In the genomic region with DNA sequence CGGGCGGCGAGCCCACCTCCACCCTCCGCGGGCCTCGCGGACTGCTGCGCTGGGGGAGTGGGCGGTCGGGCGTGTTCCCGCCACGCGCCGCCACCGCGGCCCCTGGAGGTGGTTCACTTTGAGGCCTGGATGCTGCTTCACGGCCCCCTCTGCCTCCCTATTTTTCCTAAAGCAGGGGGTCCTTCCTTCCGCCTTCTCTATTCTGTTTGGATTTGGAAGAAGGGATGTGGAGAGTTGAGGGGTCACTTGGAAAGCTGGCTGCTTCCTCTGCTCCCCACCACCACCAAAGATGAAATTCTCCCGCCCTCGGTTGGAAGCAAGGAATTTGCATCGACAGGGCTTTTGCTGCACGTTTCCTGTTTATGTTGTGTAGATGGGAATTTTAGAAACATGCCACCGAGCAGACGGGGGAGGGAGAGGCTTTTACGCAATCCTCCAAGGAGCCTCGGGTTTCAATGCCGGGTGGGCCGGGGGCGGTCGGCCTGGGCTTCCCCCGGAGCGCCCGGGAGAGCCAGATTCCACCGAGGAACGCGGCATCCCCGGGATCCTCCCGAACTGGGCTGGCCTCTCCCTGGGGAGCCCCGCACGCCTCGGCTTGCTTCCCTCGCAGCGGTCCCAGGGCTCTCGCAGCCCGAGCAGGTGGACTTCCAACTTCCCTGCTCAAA, we compare ENCODE assay signal across 1 cellular context.
TF ChIP-seq lines count a peak whose summit lies in the region.

No MANE protein-coding gene starts in this region.

TF ChIP-seq in HEK293, 187 proteins besides CTCF, POLR2A, EP300 and RAD21 (continued from another document and continues in another):
- TF ChIP-seq, protein P1, sequence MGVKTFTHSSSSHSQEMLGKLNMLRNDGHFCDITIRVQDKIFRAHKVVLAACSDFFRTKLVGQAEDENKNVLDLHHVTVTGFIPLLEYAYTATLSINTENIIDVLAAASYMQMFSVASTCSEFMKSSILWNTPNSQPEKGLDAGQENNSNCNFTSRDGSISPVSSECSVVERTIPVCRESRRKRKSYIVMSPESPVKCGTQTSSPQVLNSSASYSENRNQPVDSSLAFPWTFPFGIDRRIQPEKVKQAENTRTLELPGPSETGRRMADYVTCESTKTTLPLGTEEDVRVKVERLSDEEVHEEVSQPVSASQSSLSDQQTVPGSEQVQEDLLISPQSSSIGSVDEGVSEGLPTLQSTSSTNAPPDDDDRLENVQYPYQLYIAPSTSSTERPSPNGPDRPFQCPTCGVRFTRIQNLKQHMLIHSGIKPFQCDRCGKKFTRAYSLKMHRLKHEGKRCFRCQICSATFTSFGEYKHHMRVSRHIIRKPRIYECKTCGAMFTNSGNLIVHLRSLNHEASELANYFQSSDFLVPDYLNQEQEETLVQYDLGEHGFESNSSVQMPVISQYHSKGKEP (tag by site-specific recombination; IDR thresholded peaks at IDR 0.05), result no peak
- TF ChIP-seq ZNF341 (tag by site-specific recombination; IDR thresholded peaks at IDR 0.05; ENCODE audit: low read depth) (peak; percentile 53), ZNF558 (tag by site-specific recombination; IDR thresholded peaks at IDR 0.05) (no peak), ZNF664 (tag by site-specific recombination; IDR thresholded peaks at IDR 0.05) (no peak), ZBTB17 (tag by site-specific recombination; IDR thresholded peaks at IDR 0.05) (peak; percentile 45), ZIC2 (tag by site-specific recombination; IDR thresholded peaks at IDR 0.05) (peak; percentile 36), ZNF518A (tag by site-specific recombination; conservative IDR thresholded peaks at IDR 0.05; ENCODE audit: low read depth) (no peak), EGR2 (tag by site-specific recombination; IDR thresholded peaks at IDR 0.05; ENCODE audit: low read depth) (0 out of 2 replicates have a peak, but pooled peaks have one; percentile 5), ZFHX2 (tag by site-specific recombination; conservative IDR thresholded peaks at IDR 0.05) (peak; percentile 89), ZNF112 (tag by site-specific recombination; IDR thresholded peaks at IDR 0.05) (no peak), ZNF175 (tag by site-specific recombination; IDR thresholded peaks at IDR 0.05) (no peak), ZNF133 (tag by site-specific recombination; IDR thresholded peaks at IDR 0.05) (no peak), PRDM6 (tag by site-specific recombination; IDR thresholded peaks at IDR 0.05) (no peak), REPIN1 (tag by site-specific recombination; IDR thresholded peaks at IDR 0.05; ENCODE audit: low read depth) (no peak), ZNF16 (tag by site-specific recombination; IDR thresholded peaks at IDR 0.05; ENCODE audit: low read depth) (no peak), ZNF19 (tag by site-specific recombination; IDR thresholded peaks at IDR 0.05; ENCODE audit: low read depth) (no peak), ZNF169 (tag by site-specific recombination; IDR thresholded peaks at IDR 0.05) (no peak), ZNF394 (tag by site-specific recombination; IDR thresholded peaks at IDR 0.05; ENCODE audit: borderline replicate concordance) (no peak), ZNF311 (tag by site-specific recombination; IDR thresholded peaks at IDR 0.05; ENCODE audit: borderline replicate concordance) (no peak), ZNF571 (tag by site-specific recombination; IDR thresholded peaks at IDR 0.05) (no peak), ZNF184 (tag by site-specific recombination; IDR thresholded peaks at IDR 0.05) (no peak), ZBTB21 (tag by site-specific recombination; IDR thresholded peaks at IDR 0.05) (no peak), KLF10 (tag by site-specific recombination; IDR thresholded peaks at IDR 0.05) (peak; percentile 39; the same call in 1 of the 2 replicates), PATZ1 (tag by site-specific recombination; IDR thresholded peaks at IDR 0.05) (peak; percentile 51), IKZF3 (tag by site-specific recombination; IDR thresholded peaks at IDR 0.05) (peak; percentile 61), ZNF148 (tag by site-specific recombination; IDR thresholded peaks at IDR 0.05; ENCODE audit: borderline replicate concordance) (no peak), ZNF530 (tag by site-specific recombination; IDR thresholded peaks at IDR 0.05; ENCODE audit: low read depth) (no peak), ZNF514 (tag by site-specific recombination; IDR thresholded peaks at IDR 0.05) (no peak), ZNF37A (tag by site-specific recombination; IDR thresholded peaks at IDR 0.05) (no peak)
- TF ChIP-seq, protein P2, sequence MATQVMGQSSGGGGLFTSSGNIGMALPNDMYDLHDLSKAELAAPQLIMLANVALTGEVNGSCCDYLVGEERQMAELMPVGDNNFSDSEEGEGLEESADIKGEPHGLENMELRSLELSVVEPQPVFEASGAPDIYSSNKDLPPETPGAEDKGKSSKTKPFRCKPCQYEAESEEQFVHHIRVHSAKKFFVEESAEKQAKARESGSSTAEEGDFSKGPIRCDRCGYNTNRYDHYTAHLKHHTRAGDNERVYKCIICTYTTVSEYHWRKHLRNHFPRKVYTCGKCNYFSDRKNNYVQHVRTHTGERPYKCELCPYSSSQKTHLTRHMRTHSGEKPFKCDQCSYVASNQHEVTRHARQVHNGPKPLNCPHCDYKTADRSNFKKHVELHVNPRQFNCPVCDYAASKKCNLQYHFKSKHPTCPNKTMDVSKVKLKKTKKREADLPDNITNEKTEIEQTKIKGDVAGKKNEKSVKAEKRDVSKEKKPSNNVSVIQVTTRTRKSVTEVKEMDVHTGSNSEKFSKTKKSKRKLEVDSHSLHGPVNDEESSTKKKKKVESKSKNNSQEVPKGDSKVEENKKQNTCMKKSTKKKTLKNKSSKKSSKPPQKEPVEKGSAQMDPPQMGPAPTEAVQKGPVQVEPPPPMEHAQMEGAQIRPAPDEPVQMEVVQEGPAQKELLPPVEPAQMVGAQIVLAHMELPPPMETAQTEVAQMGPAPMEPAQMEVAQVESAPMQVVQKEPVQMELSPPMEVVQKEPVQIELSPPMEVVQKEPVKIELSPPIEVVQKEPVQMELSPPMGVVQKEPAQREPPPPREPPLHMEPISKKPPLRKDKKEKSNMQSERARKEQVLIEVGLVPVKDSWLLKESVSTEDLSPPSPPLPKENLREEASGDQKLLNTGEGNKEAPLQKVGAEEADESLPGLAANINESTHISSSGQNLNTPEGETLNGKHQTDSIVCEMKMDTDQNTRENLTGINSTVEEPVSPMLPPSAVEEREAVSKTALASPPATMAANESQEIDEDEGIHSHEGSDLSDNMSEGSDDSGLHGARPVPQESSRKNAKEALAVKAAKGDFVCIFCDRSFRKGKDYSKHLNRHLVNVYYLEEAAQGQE (tag by site-specific recombination; IDR thresholded peaks at IDR 0.05), result no peak
- TF ChIP-seq, protein P3, sequence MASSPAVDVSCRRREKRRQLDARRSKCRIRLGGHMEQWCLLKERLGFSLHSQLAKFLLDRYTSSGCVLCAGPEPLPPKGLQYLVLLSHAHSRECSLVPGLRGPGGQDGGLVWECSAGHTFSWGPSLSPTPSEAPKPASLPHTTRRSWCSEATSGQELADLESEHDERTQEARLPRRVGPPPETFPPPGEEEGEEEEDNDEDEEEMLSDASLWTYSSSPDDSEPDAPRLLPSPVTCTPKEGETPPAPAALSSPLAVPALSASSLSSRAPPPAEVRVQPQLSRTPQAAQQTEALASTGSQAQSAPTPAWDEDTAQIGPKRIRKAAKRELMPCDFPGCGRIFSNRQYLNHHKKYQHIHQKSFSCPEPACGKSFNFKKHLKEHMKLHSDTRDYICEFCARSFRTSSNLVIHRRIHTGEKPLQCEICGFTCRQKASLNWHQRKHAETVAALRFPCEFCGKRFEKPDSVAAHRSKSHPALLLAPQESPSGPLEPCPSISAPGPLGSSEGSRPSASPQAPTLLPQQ (tag by site-specific recombination; IDR thresholded peaks at IDR 0.05), result no peak
